Comparison of ENCODE assay signal across 21 cellular contexts in genomic region chr5:133849116-133849515, GRCh38.
DNase-seq lines count a peak whose midpoint lies in the region; ATAC-seq and TF ChIP-seq lines count a peak whose summit lies in the region.
"Had no signal": no experiment of that assay in that cellular context is flagged by ENCODE, and none has a peak within 500 bp of the region (broad histone marks: within the 10 kb centered on the region; RNA-seq: fewer than 3 reads in every experiment).

No MANE protein-coding gene starts in this region.

- no peak overlapping the region for H2AFZ ChIP-seq in DND-41 (ENCODE audit: low read depth, low read length)

- no peaks in the 10 kb centered on the region for H3K4me1 Mint-ChIP-seq in activated T-cell treated with anti-CD3 and anti-CD28 coated beads, Interleukin-2, amount 50 U/mL, for 72 hours (ENCODE audit: low read depth)
- H3K4me1 Mint-ChIP-seq in activated T-cell treated with anti-CD3 and anti-CD28 coated beads, Interleukin-2, amount 50 U/mL, for 4 hours (ENCODE audit: low read depth), result peaks cover 6% of the 10 kb centered on the region

- H3K4me3 Mint-ChIP-seq in activated T-cell treated with anti-CD3 and anti-CD28 coated beads, Interleukin-2, amount 50 U/mL, for 72 hours, result no peak overlapping the region
- H3K4me3 Mint-ChIP-seq in activated T-cell treated with anti-CD3 and anti-CD28 coated beads, Interleukin-2, amount 50 U/mL, for 4 hours, result no peak overlapping the region
- H3K4me3 Mint-ChIP-seq: CD4-positive, alpha-beta T cell; HFFc6 had no signal

- TF ChIP-seq EP300 in stomach (IDR thresholded peaks at IDR 0.05), result no peak

- peaks cover 5% of the 10 kb centered on the region for H4K20me1 ChIP-seq in DND-41 (ENCODE audit: insufficient read depth, low read length)

- no peak for TF ChIP-seq POLR2A in stomach (IDR thresholded peaks at IDR 0.05)

- H3K4me3 ChIP-seq in DND-41 (ENCODE audit: low read depth in 1 of 2, low read length in 2 of 2), result no peak overlapping the region
- no peak overlapping the region for H3K4me3 ChIP-seq in stomach
- H3K4me3 ChIP-seq: A549 had no signal

- H3K27me3 ChIP-seq in DND-41 (ENCODE audit: insufficient read depth, low read length, poor library complexity) (peaks cover 3% of the 10 kb centered on the region), stomach (peaks cover 0 to 5% (median 0%) of the 10 kb centered on the region in 3 donors)
- H3K27me3 ChIP-seq: BE2C had no signal

- DNase-seq in activated T-cell treated with anti-CD3 and anti-CD28 coated beads, Interleukin-2, amount 50 U/mL, for 48 hours, result peak; percentile 12 to 13
- no peak for DNase-seq in activated T-cell treated with anti-CD3 and anti-CD28 coated beads, Interleukin-2, amount 50 U/mL, for 72 hours
- DNase-seq in DND-41 (no peak), ecto neural progenitor cell (ENCODE audit: low spot score) (peak; percentile 39), stomach (peak; percentile 15), KG1 (lab: John Stamatoyannopoulos, UW) (no peak)
- DNase-seq in activated T-cell treated with anti-CD3 and anti-CD28 coated beads, Interleukin-2, amount 50 U/mL, for 4 hours, result no peak
- DNase-seq: BE2C; CD4-positive, alpha-beta T cell; COR-L47; DMS79; H7; HFFc6; NCI-H1105; NCI-H2029 treated with DMSO at 0.1 percent for 48 hours; NCI-H345; NCI-H524; NCI-H774; NK-92 treated with Interleukin-12 subunit alpha and Interleukin-12 subunit beta, amount 100 ng/mL, for 24 hours had no signal

- H3K79me2 ChIP-seq in DND-41 (ENCODE audit: insufficient read depth, low read length), result no peaks in the 10 kb centered on the region

- WGBS in stomach, 5 donors, result 71 to 85% (median 80%) methylated on average over 8 of the region's 8 CpGs

- H3K27ac ChIP-seq in DND-41 (ENCODE audit: low read length) (no peak overlapping the region), stomach (no peak overlapping the region)
- H3K27ac ChIP-seq: RWPE1 had no signal

- H3K4me2 ChIP-seq in DND-41 (ENCODE audit: insufficient read depth, low read length), result peak overlapping the region; percentile 24; the same call in 1 of the 2 replicates
- H3K4me2 ChIP-seq: A549 had no signal

- H3K9me3 ChIP-seq in DND-41 (ENCODE audit: insufficient read depth, low read length, severe bottlenecking), result no peaks in the 10 kb centered on the region
- no peaks in the 10 kb centered on the region for H3K9me3 ChIP-seq in stomach
- H3K9me3 ChIP-seq: A549, BE2C had no signal

- no peak overlapping the region for H3K27ac Mint-ChIP-seq in activated T-cell treated with anti-CD3 and anti-CD28 coated beads, Interleukin-2, amount 50 U/mL, for 72 hours
- H3K27ac Mint-ChIP-seq: CD4-positive, alpha-beta T cell; HFFc6 had no signal

- intact Hi-C loops in stomach (cut with DNase I; ENCODE audit: low total_unique reads), result no loop called here

- H3K4me1 ChIP-seq in DND-41 (ENCODE audit: insufficient read depth, low read length) (peaks cover 22% of the 10 kb centered on the region), stomach (peaks cover 0 to 12% (median 3%) of the 10 kb centered on the region in 4 donors)
- H3K4me1 ChIP-seq: A549, BE2C had no signal

- H3K36me3 ChIP-seq in DND-41 (ENCODE audit: insufficient read depth, low read length), result no peaks in the 10 kb centered on the region
- no peaks in the 10 kb centered on the region for H3K36me3 ChIP-seq in stomach
- H3K36me3 ChIP-seq: BE2C had no signal

- peaks cover 16% of the 10 kb centered on the region for H3K27me3 Mint-ChIP-seq in activated T-cell treated with anti-CD3 and anti-CD28 coated beads, Interleukin-2, amount 50 U/mL, for 72 hours (ENCODE audit: low read depth)
- peaks cover 13% of the 10 kb centered on the region for H3K27me3 Mint-ChIP-seq in activated T-cell treated with anti-CD3 and anti-CD28 coated beads, Interleukin-2, amount 50 U/mL, for 4 hours (ENCODE audit: low read depth)

- H3K9ac ChIP-seq in DND-41 (ENCODE audit: low read depth, low read length), result no peak overlapping the region

- H3K9me3 Mint-ChIP-seq in activated T-cell treated with anti-CD3 and anti-CD28 coated beads, Interleukin-2, amount 50 U/mL, for 72 hours, result no peaks in the 10 kb centered on the region
- H3K9me3 Mint-ChIP-seq in activated T-cell treated with anti-CD3 and anti-CD28 coated beads, Interleukin-2, amount 50 U/mL, for 4 hours, result no peaks in the 10 kb centered on the region
- H3K9me3 Mint-ChIP-seq: CD4-positive, alpha-beta T cell; HFFc6 had no signal

- no peak for TF ChIP-seq CTCF in DND-41 (IDR thresholded peaks at IDR 0.05; ENCODE audit: borderline replicate concordance, extremely low read depth, low read length, poor library complexity, severe bottlenecking)
- no peak for TF ChIP-seq CTCF in stomach (IDR thresholded peaks at IDR 0.05)

- no peaks in the 10 kb centered on the region for H3K36me3 Mint-ChIP-seq in activated T-cell treated with anti-CD3 and anti-CD28 coated beads, Interleukin-2, amount 50 U/mL, for 72 hours (ENCODE audit: insufficient read depth in 2 of 2)
- H3K36me3 Mint-ChIP-seq in activated T-cell treated with anti-CD3 and anti-CD28 coated beads, Interleukin-2, amount 50 U/mL, for 4 hours (ENCODE audit: insufficient read depth), result no peaks in the 10 kb centered on the region

- ATAC-seq in activated T-cell treated with anti-CD3 and anti-CD28 coated beads, Interleukin-2, amount 50 U/mL, for 72 hours (replicated peaks in 1 of 2), result no peak
- ATAC-seq in DND-41 (ENCODE audit: insufficient read depth, low read depth), result no peak
- no peak for ATAC-seq in activated T-cell treated with anti-CD3 and anti-CD28 coated beads, Interleukin-2, amount 50 U/mL, for 4 hours
- ATAC-seq: A549 had no signal

Comparison
In these comparisons a context has a peak if more than half of its experiments do, and no peak if none do; other contexts are left out.
1. DNase-seq: peak in activated T-cell treated with anti-CD3 and anti-CD28 coated beads, Interleukin-2, amount 50 U/mL, for 48 hours (2 of 2), ecto neural progenitor cell (single experiment) and stomach (single experiment); none in activated T-cell treated with anti-CD3 and anti-CD28 coated beads, Interleukin-2, amount 50 U/mL, for 72 hours (0 of 2), DND-41 (single experiment), activated T-cell treated with anti-CD3 and anti-CD28 coated beads, Interleukin-2, amount 50 U/mL, for 4 hours (single experiment) and KG1 (single experiment).